32 cellular contexts compared by ENCODE assay signal in the genomic region with DNA sequence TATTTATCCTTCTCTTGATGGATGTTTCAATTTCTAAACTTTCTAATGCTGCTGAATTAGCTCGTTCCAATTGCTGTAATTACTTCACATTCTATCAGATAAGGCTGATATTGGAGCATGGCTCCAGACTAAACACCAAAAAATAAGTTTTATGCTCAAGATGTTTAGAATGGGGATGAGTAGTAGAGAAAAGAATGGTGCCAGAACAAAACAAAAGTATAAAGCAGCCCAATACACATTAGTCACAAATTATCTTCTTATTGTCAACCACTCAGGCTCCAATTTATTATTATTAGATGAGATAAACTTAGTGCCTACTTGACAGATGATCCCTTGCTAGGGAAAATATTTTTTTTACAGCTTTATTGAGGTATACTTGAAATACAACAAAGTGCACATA. TPM values are rescaled to one million over a fixed set of nuclear protein-coding genes. Genes with fewer than 3 reads are reported as not detected.
"Had no signal": no experiment of that assay in that cellular context is flagged by ENCODE, and none has a peak within 500 bp of the region (broad histone marks: within the 10 kb centered on the region; RNA-seq: fewer than 3 reads in every experiment).

No MANE protein-coding gene starts in this region.

- H3K4me3 Mint-ChIP-seq: naive thymus-derived CD4-positive, alpha-beta T cell; nephron; neural progenitor cell; stimulated activated naive CD8-positive, alpha-beta T cell treated with anti-CD3 and anti-CD28 coated beads, Interleukin-15, amount 100 ng/mL, for 72 hours had no signal

- H2AFZ ChIP-seq: neural progenitor cell had no signal

- ATAC-seq: gastrocnemius medialis; left cardiac atrium; left lung; naive thymus-derived CD4-positive, alpha-beta T cell; sciatic nerve; stimulated activated naive CD8-positive, alpha-beta T cell treated with anti-CD3 and anti-CD28 coated beads, Interleukin-15, amount 100 ng/mL, for 72 hours; upper lobe of right lung had no signal

- H3K9ac ChIP-seq: neural progenitor cell had no signal

- H3K4me3 ChIP-seq: coronary artery, esophagus squamous epithelium, gastrocnemius medialis, left lung, neural progenitor cell, prostate gland, right atrium auricular region, smooth muscle cell, suprapubic skin, transverse colon, upper lobe of right lung, uterus had no signal

- H3K36me3 ChIP-seq: prostate gland, uterus had no signal

- H3K4me2 ChIP-seq: neural progenitor cell, smooth muscle cell had no signal

- H3K27ac Mint-ChIP-seq: naive thymus-derived CD4-positive, alpha-beta T cell; nephron; neural progenitor cell; stimulated activated naive CD8-positive, alpha-beta T cell treated with anti-CD3 and anti-CD28 coated beads, Interleukin-15, amount 100 ng/mL, for 72 hours had no signal

- H3K4me1 ChIP-seq: left lung, neural progenitor cell, suprapubic skin, uterus had no signal

- H3K27ac ChIP-seq: coronary artery, esophagus squamous epithelium, gastrocnemius medialis, left lung, neural progenitor cell, prostate gland, right atrium auricular region, suprapubic skin, transverse colon, upper lobe of right lung, uterus had no signal

- H3K9me3 Mint-ChIP-seq: stimulated activated naive CD8-positive, alpha-beta T cell treated with anti-CD3 and anti-CD28 coated beads, Interleukin-15, amount 100 ng/mL, for 72 hours had no signal

- H3K27me3 Mint-ChIP-seq: naive thymus-derived CD4-positive, alpha-beta T cell; stimulated activated naive CD8-positive, alpha-beta T cell treated with anti-CD3 and anti-CD28 coated beads, Interleukin-15, amount 100 ng/mL, for 72 hours had no signal

- H3K27me3 ChIP-seq: esophagus squamous epithelium, gastrocnemius medialis, left lung, neural progenitor cell, right atrium auricular region, suprapubic skin, transverse colon, upper lobe of right lung, uterus had no signal

- DNase-seq: dermis blood vessel endothelial cell; effector memory CD4-positive, alpha-beta T cell; esophagus squamous epithelium; gastrocnemius medialis; head of caudate nucleus; left cardiac atrium; left lung; mesenchymal stem cell; midbrain; naive thymus-derived CD4-positive, alpha-beta T cell; stimulated activated CD4-positive, alpha-beta T cell treated with anti-CD3 and anti-CD28 coated beads, Interleukin-12 subunit alpha, Interleukin-12 subunit beta, amount 100 ng/mL, for 4 hours; stimulated activated CD4-positive, alpha-beta T cell treated with anti-CD3 and anti-CD28 coated beads, Interleukin-4, amount 100 ng/mL, for 1 hour; stimulated activated CD8-positive, alpha-beta memory T cell treated with anti-CD3 and anti-CD28 coated beads, Interleukin-4, amount 100 ng/mL, for 48 hours; stimulated activated naive CD4-positive, alpha-beta T cell; stimulated activated naive CD8-positive, alpha-beta T cell treated with anti-CD3 and anti-CD28 coated beads, Interleukin-15, amount 100 ng/mL, for 72 hours; transverse colon; upper lobe of right lung; uterus had no signal

- H3K9me3 ChIP-seq: gastrocnemius medialis, prostate gland, upper lobe of right lung had no signal

- H3K4me1 Mint-ChIP-seq: naive thymus-derived CD4-positive, alpha-beta T cell; neural progenitor cell had no signal

RNA-seq across cellular contexts. Expression of a gene that starts 25.3 kb away (rescaled TPM):
- total RNA-seq: endothelial cell of umbilical vein, epithelial cell of proximal tubule, esophagus squamous epithelium, gastrocnemius medialis, glomerular endothelial cell, kidney epithelial cell, left lung, lower leg skin, osteoblast, right atrium auricular region, sciatic nerve, smooth muscle cell, suprapubic skin, transverse colon, upper lobe of right lung, uterus had no signal
- polyA plus RNA-seq: endothelial cell of umbilical vein, smooth muscle cell had no signal
